In genomic region chr6:114108119-114109002, GRCh38 we compare ENCODE assay signal across 8 cellular contexts.
DNase-seq lines count a peak whose midpoint lies in the region; TF ChIP-seq lines count a peak whose summit lies in the region.

No MANE protein-coding gene starts in this region.

- H2AFZ ChIP-seq in osteoblast (ENCODE audit: low read length): peak overlapping the region; percentile 71

- no peak overlapping the region for H3K4me3 ChIP-seq in osteoblast (ENCODE audit: insufficient read depth, low read length)

- H3K4me1 Mint-ChIP-seq in activated CD4-positive, alpha-beta T cell treated with anti-CD3 and anti-CD28 coated beads, Interleukin-2, amount 10 ng/mL, durations not matched to agents 7 days and 5 days: no peaks in the 10 kb centered on the region

- H3K36me3 ChIP-seq in osteoblast (ENCODE audit: insufficient read depth, low read length): no peaks in the 10 kb centered on the region

- H3K4me3 Mint-ChIP-seq in activated CD4-positive, alpha-beta T cell treated with anti-CD3 and anti-CD28 coated beads, Interleukin-2, amount 10 ng/mL, durations not matched to agents 7 days and 5 days: no peak overlapping the region

- no peaks in the 10 kb centered on the region for H3K4me1 ChIP-seq in osteoblast (ENCODE audit: insufficient read depth, low read length)

- H3K27ac ChIP-seq in osteoblast (ENCODE audit: low read depth, low read length): no peak overlapping the region

- no peak overlapping the region for H3K27ac Mint-ChIP-seq in activated CD4-positive, alpha-beta T cell treated with anti-CD3 and anti-CD28 coated beads, Interleukin-2, amount 10 ng/mL, durations not matched to agents 7 days and 5 days

- H3K36me3 Mint-ChIP-seq in activated CD4-positive, alpha-beta T cell treated with anti-CD3 and anti-CD28 coated beads, Interleukin-2, amount 10 ng/mL, durations not matched to agents 7 days and 5 days (ENCODE audit: low read depth): no peaks in the 10 kb centered on the region

- CTCF ChIA-PET in HEK293T (lab: Yijun Ruan, JAX): interaction anchor here (0.5 to 1.6 kb wide), 22 partner anchors 8 to 1256 kb away, joined by 3 to 10 read pairs (median 3); no protein-coding TSS in a partner anchor
- CTCF ChIA-PET in activated CD4-positive, alpha-beta T cell treated with anti-CD3 and anti-CD28 coated beads, Interleukin-2, amount 10 ng/mL, durations not matched to agents 7 days and 5 days (lab: Charles Lee): interaction anchor here (0.9 to 1.7 kb wide), 3 partner anchors 9 to 113 kb away, joined by 3 to 5 read pairs (median 3); no protein-coding TSS in a partner anchor

- TF ChIP-seq CTCF in osteoblast (IDR thresholded peaks at IDR 0.05; ENCODE audit: extremely low read depth, low read depth, low read length): peak; percentile 92

- no peaks in the 10 kb centered on the region for H3K27me3 ChIP-seq in osteoblast (ENCODE audit: insufficient read depth, low read length)

- H4K20me1 ChIP-seq in osteoblast (ENCODE audit: insufficient read depth, low read length): no peaks in the 10 kb centered on the region

- DNase-seq in activated gamma-delta T cell treated with Interleukin-2 at 50 U/mL for 16 hours (peak; percentile 4), activated gamma-delta T cell (lab: John Stamatoyannopoulos, UW) (no peak), HEK293T (ENCODE audit: extremely low spot score) (peak; percentile 75), NCI-H2029 (lab: John Stamatoyannopoulos, UW) (peak; percentile 80), fibroblast of the conjunctiva (ENCODE audit: low read depth) (peak; percentile 31), osteoblast (ENCODE audit: insufficient read length, low spot score, missing footprints) (peak; percentile 81), T1000 (lab: John Stamatoyannopoulos, UW) (no peak)
- peak; percentile 46 for DNase-seq in activated CD4-positive, alpha-beta T cell treated with anti-CD3 and anti-CD28 coated beads, Interleukin-2, amount 10 ng/mL, durations not matched to agents 7 days and 5 days

- H3K4me2 ChIP-seq in osteoblast (ENCODE audit: insufficient read depth, low read length): no peak overlapping the region

- H3K79me2 ChIP-seq in osteoblast (ENCODE audit: insufficient read depth, low read length): no peaks in the 10 kb centered on the region

- H3K27me3 Mint-ChIP-seq in activated CD4-positive, alpha-beta T cell treated with anti-CD3 and anti-CD28 coated beads, Interleukin-2, amount 10 ng/mL, durations not matched to agents 7 days and 5 days: peaks cover 13% of the 10 kb centered on the region

- POLR2A ChIA-PET in HEK293T (lab: Yijun Ruan, JAX): no interaction called here
- POLR2A ChIA-PET in activated CD4-positive, alpha-beta T cell treated with anti-CD3 and anti-CD28 coated beads, Interleukin-2, amount 10 ng/mL, durations not matched to agents 7 days and 5 days (lab: Charles Lee): no interaction called here

- H3K9me3 Mint-ChIP-seq in activated CD4-positive, alpha-beta T cell treated with anti-CD3 and anti-CD28 coated beads, Interleukin-2, amount 10 ng/mL, durations not matched to agents 7 days and 5 days: no peaks in the 10 kb centered on the region

- no peaks in the 10 kb centered on the region for H3K9me3 ChIP-seq in osteoblast (ENCODE audit: low read depth, low read length)

TF ChIP-seq in HEK293T, 16 proteins besides CTCF, POLR2A, EP300 and RAD21:
- peak; percentile 49 for TF ChIP-seq PKNOX1 (IDR thresholded peaks at IDR 0.05)
- no peak for TF ChIP-seq FOXK2 (IDR thresholded peaks at IDR 0.05)
- no peak for TF ChIP-seq BHLHE40 (IDR thresholded peaks at IDR 0.05; ENCODE audit: borderline replicate concordance)

Comparison
In these comparisons a context has a peak if more than half of its experiments do, and no peak if none do; other contexts are left out.
1. DNase-seq: peak in activated gamma-delta T cell treated with Interleukin-2 at 50 U/mL for 16 hours (single experiment), HEK293T (single experiment), NCI-H2029 (single experiment), activated CD4-positive, alpha-beta T cell treated with anti-CD3 and anti-CD28 coated beads, Interleukin-2, amount 10 ng/mL, durations not matched to agents 7 days and 5 days (single experiment), fibroblast of the conjunctiva (single experiment) and osteoblast (single experiment); none in activated gamma-delta T cell (single experiment) and T1000 (single experiment).